In the genomic region with DNA sequence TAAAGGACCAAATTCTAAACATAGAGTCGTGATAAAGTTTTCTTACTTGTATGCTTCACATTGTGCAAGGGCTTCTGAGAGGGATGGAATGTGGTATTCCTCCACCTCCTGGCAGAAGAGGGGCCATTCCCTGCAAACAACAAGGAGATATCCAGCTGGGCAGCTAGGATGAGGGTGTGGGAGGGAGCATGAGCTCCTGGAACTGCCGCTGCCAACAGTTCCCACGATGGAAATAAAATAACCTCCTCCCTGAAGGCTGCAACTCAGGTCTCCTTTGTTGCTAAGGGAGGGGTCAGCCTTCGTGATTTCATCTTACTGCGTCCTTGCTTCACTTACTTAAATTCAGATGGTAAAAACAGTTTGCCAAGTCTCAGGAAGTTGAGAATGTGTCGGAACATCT, we compare ENCODE assay signal across 26 cellular contexts. TPM values are rescaled to one million over a fixed set of nuclear protein-coding genes. Genes with fewer than 3 reads are reported as not detected.
A peak's percentile ranks its signal among the peaks of the same experiment; 100 is the strongest.
DNase-seq lines count a peak whose midpoint lies in the region; ATAC-seq and TF ChIP-seq lines count a peak whose summit lies in the region.
"Had no signal": no experiment of that assay in that cellular context is flagged by ENCODE, and none has a peak within 500 bp of the region (broad histone marks: within the 10 kb centered on the region; RNA-seq: fewer than 3 reads in every experiment).

No MANE protein-coding gene starts in this region.

- H3K4me2 ChIP-seq in hepatocyte, result no peak overlapping the region

- TF ChIP-seq CTCF in cardiac muscle cell (IDR thresholded peaks at IDR 0.05; ENCODE audit: low read depth, low read length) (peak; percentile 22), astrocyte of the cerebellum (IDR thresholded peaks at IDR 0.05; ENCODE audit: low read depth, low read length, missing control alignments) (peak; percentile 12), hepatocyte (IDR thresholded peaks at IDR 0.05; ENCODE audit: poor library complexity) (no peak)

- ATAC-seq in aorta (ENCODE audit: low FRiP score) (no peak), GM18498 (IDR thresholded peaks at IDR 0.05; ENCODE audit: unreplicated experiment) (no peak), GM18517 (IDR thresholded peaks at IDR 0.05; ENCODE audit: unreplicated experiment) (no peak), GM19395 (IDR thresholded peaks at IDR 0.05; ENCODE audit: unreplicated experiment) (no peak)
- ATAC-seq: naive thymus-derived CD4-positive, alpha-beta T cell had no signal

- H2AFZ ChIP-seq in hepatocyte, result no peak overlapping the region

- in situ Hi-C loops in astrocyte of the cerebellum (cut with HindIII; ENCODE audit: low sequenced_read_pairs), result no loop called here

- no peaks in the 10 kb centered on the region for H4K20me1 ChIP-seq in hepatocyte (ENCODE audit: insufficient read depth, poor library complexity, severe bottlenecking)

- peak in 1 of 2 donors; percentile 73 for DNase-seq in cardiac muscle cell (ENCODE audit: low read depth in 1 of 2, low spot score in 1 of 2)
- no peak for DNase-seq in cardiac septum (ENCODE audit: low spot score)
- peak; percentile 6 for DNase-seq in astrocyte of the cerebellum (ENCODE audit: low read depth)
- no peak for DNase-seq in hepatocyte (ENCODE audit: low spot score)
- peak; percentile 16 to 36 for DNase-seq in aorta
- DNase-seq: 8988T; activated CD4-positive, alpha-beta T cell treated with anti-CD3 and anti-CD28 coated beads for 4 hours; activated naive CD8-positive, alpha-beta T cell treated with anti-CD3 and anti-CD28 coated beads for 36 hours; CD4-positive, CD25-positive, alpha-beta regulatory T cell; DMS153; esophagus squamous epithelium; naive thymus-derived CD4-positive, alpha-beta T cell; NCI-H1105; NCI-H2081 treated with DMSO at 0.1 percent for 48 hours; NCI-H526; stimulated activated CD4-positive, alpha-beta T cell treated with anti-CD3 and anti-CD28 coated beads, Interleukin-4, amount 100 ng/mL, for 1 hour; SW 1271 had no signal

- no peaks in the 10 kb centered on the region for H3K9me2 ChIP-seq in hepatocyte (replicated peaks; ENCODE audit: insufficient read depth)

- intact Hi-C loops in cardiac septum (cut with DNase I) (no loop called here), aorta (cut with DNase I) (no loop called here)

- H3K27me3 ChIP-seq in cardiac muscle cell, result peaks cover 10% of the 10 kb centered on the region
- no peaks in the 10 kb centered on the region for H3K27me3 ChIP-seq in hepatocyte
- no peaks in the 10 kb centered on the region for H3K27me3 ChIP-seq in aorta (ENCODE audit: control insufficient read depth in 1 of 2, insufficient read depth in 2 of 2, low read length in 1 of 2)

- H3K4me3 ChIP-seq in cardiac muscle cell (no peak overlapping the region), astrocyte of the cerebellum (ENCODE audit: low read depth, low read length) (no peak overlapping the region), hepatocyte (no peak overlapping the region), aorta (ENCODE audit: low read length in 2 of 2) (no peak overlapping the region)
- H3K4me3 ChIP-seq: esophagus squamous epithelium had no signal

- no peak overlapping the region for H3K27ac ChIP-seq in cardiac muscle cell
- peak overlapping the region; percentile 49 for H3K27ac ChIP-seq in hepatocyte
- no peak overlapping the region for H3K27ac ChIP-seq in aorta (ENCODE audit: low read depth in 1 of 2, low read length in 2 of 2)
- H3K27ac ChIP-seq: esophagus squamous epithelium had no signal

- H3K4me1 ChIP-seq in cardiac muscle cell (ENCODE audit: low read depth) (no peaks in the 10 kb centered on the region), hepatocyte (ENCODE audit: insufficient read depth) (peaks cover 8% of the 10 kb centered on the region), aorta (ENCODE audit: control insufficient read depth in 1 of 2, insufficient read depth in 2 of 2, low read length in 2 of 2) (no peaks in the 10 kb centered on the region)
- H3K4me1 ChIP-seq: esophagus squamous epithelium had no signal

- H3K9me3 ChIP-seq in cardiac muscle cell (ENCODE audit: low read depth) (no peaks in the 10 kb centered on the region), hepatocyte (ENCODE audit: low read depth) (no peaks in the 10 kb centered on the region), aorta (ENCODE audit: control insufficient read depth, low read length) (no peaks in the 10 kb centered on the region)
- H3K9me3 ChIP-seq: esophagus squamous epithelium had no signal

- H3K79me2 ChIP-seq in hepatocyte, result no peaks in the 10 kb centered on the region

- WGBS in hepatocyte (ENCODE audit: low lambda C conversion rate, missing lambda C conversion rate), result 54% methylated on average over 6 of the region's 6 CpGs
- WGBS in aorta, 2 donors, result 69% methylated on average over 6 of the region's 6 CpGs

- no peaks in the 10 kb centered on the region for H3K36me3 ChIP-seq in cardiac muscle cell
- no peaks in the 10 kb centered on the region for H3K36me3 ChIP-seq in hepatocyte (replicated peaks; ENCODE audit: insufficient read depth, low read depth)
- no peaks in the 10 kb centered on the region for H3K36me3 ChIP-seq in aorta (ENCODE audit: control insufficient read depth in 1 of 2, insufficient read depth in 2 of 2, low read length in 1 of 2)
- H3K36me3 ChIP-seq: esophagus squamous epithelium had no signal

RNA-seq across cellular contexts. Expression of a gene that starts 15.6 kb away (rescaled TPM):
- 3.6 and 6.8 TPM in 2 replicates for total RNA-seq in cardiac muscle cell
- polyA plus RNA-seq in cardiac muscle cell, result 1.0 and 5.2 TPM in 2 replicates
- 0.70 TPM for total RNA-seq in cardiac septum
- 3.4 and 3.6 TPM in 2 replicates for total RNA-seq in hepatocyte
- polyA plus RNA-seq in hepatocyte, result 3.0 and 5.5 TPM in 2 replicates
- total RNA-seq in aorta, result 1 to 10 TPM; 2.5 to 6.9 TPM
- 10 to 100 TPM in 1 of 2 donors, 1 to 10 TPM in 1; 2.1 to 16.7 TPM for polyA plus RNA-seq in aorta

RNA-seq across cellular contexts. Expression of a gene that starts 31.6 kb away (rescaled TPM):
- total RNA-seq in cardiac muscle cell, result 0.21 and 1.9 TPM in 2 replicates
- polyA plus RNA-seq in cardiac muscle cell, result 1.6 TPM in 1 of 2 replicates, not detected in the other
- not detected for total RNA-seq in cardiac septum
- not detected in 2 replicates for total RNA-seq in hepatocyte
- polyA plus RNA-seq in hepatocyte, result not detected in 2 replicates
- total RNA-seq in aorta, result under 1 TPM in 1 of 2 donors, not detected in 1; 0.12 TPM
- not detected for polyA plus RNA-seq in aorta
- total RNA-seq: bronchial epithelial cell; CD4-positive, CD25-positive, alpha-beta regulatory T cell; lung microvascular endothelial cell; posterior vena cava; skeletal muscle tissue; ureter had no signal
- polyA plus RNA-seq: CD4-positive, CD25-positive, alpha-beta regulatory T cell; keratinocyte; naive thymus-derived CD4-positive, alpha-beta T cell had no signal

RNA-seq across cellular contexts. Expression of a gene that starts 31.7 kb away (rescaled TPM):
- 0.11 and 0.45 TPM in 2 replicates for total RNA-seq in cardiac muscle cell
- polyA plus RNA-seq in cardiac muscle cell, result 0.75 TPM in 1 of 2 replicates, not detected in the other
- not detected for total RNA-seq in cardiac septum
- total RNA-seq in hepatocyte, result 0.23 and 0.32 TPM in 2 replicates
- polyA plus RNA-seq in hepatocyte, result 0.69 TPM in 1 of 2 replicates, not detected in the other
- total RNA-seq in aorta, result under 1 TPM in 1 of 2 donors, not detected in 1; 0.51 TPM
- not detected for polyA plus RNA-seq in aorta
- total RNA-seq: bronchial epithelial cell; CD4-positive, CD25-positive, alpha-beta regulatory T cell; esophagus squamous epithelium; lung microvascular endothelial cell; skeletal muscle tissue; ureter had no signal
- polyA plus RNA-seq: CD4-positive, CD25-positive, alpha-beta regulatory T cell; keratinocyte; naive thymus-derived CD4-positive, alpha-beta T cell had no signal

RNA-seq across cellular contexts. Expression of a gene that starts 46.1 kb away (rescaled TPM):
- 1.6 and 4.6 TPM in 2 replicates for total RNA-seq in cardiac muscle cell
- 4.5 and 8.4 TPM in 2 replicates for polyA plus RNA-seq in cardiac muscle cell
- total RNA-seq in cardiac septum, result 1.1 TPM
- 0.36 and 1.4 TPM in 2 replicates for total RNA-seq in hepatocyte
- polyA plus RNA-seq in hepatocyte, result 1.5 and 2.7 TPM in 2 replicates
- 1 to 10 TPM; 1.6 to 1.7 TPM for total RNA-seq in aorta
- polyA plus RNA-seq in aorta, result 1 to 10 TPM; 1.1 to 2.9 TPM
- total RNA-seq: skeletal muscle tissue had no signal
- polyA plus RNA-seq: CD4-positive, CD25-positive, alpha-beta regulatory T cell had no signal

RNA-seq across cellular contexts. Expression of a gene that starts 47.6 kb away (rescaled TPM):
- 12.0 and 17.9 TPM in 2 replicates for total RNA-seq in cardiac muscle cell
- polyA plus RNA-seq in cardiac muscle cell, result 18.5 and 21.7 TPM in 2 replicates
- 33.4 TPM for total RNA-seq in cardiac septum
- 4.1 and 10.0 TPM in 2 replicates for total RNA-seq in hepatocyte
- polyA plus RNA-seq in hepatocyte, result 17.2 and 20.9 TPM in 2 replicates
- 10 to 100 TPM; 28.2 to 47.9 TPM for total RNA-seq in aorta
- polyA plus RNA-seq in aorta, result 10 to 100 TPM; 12.9 to 41.3 TPM

Comparison
In these comparisons a context has a peak if more than half of its experiments do, and no peak if none do; other contexts are left out.
1. DNase-seq: peak in astrocyte of the cerebellum (single experiment) and aorta (2 of 2); none in cardiac septum (single experiment) and hepatocyte (single experiment).